8 cellular contexts compared by ENCODE assay signal in genomic region chrX:100410083-100410590, GRCh38. TPM values are rescaled to one million over a fixed set of nuclear protein-coding genes. Genes with fewer than 3 reads are reported as not detected.
DNase-seq lines count a peak whose midpoint lies in the region; ATAC-seq and TF ChIP-seq lines count a peak whose summit lies in the region.

Gene PCDH19, minus strand, starts transcription at chrX:100410273. Its CDS starts 1,676 bp downstream, at chrX:100408597.

- H3K27ac ChIP-seq in A673 (ENCODE audit: low read depth, low read length, poor library complexity, severe bottlenecking) (no peak within 1 kb of the TSS), endodermal cell (ENCODE audit: low read depth, low read length) (no peak within 1 kb of the TSS)

- TF ChIP-seq CTCF in A673 (conservative IDR thresholded peaks at IDR 0.05; ENCODE audit: low read depth, low read length) (no peak), endodermal cell (conservative IDR thresholded peaks at IDR 0.05) (no peak)

- WGBS in endodermal cell (ENCODE audit: insufficient coverage in 1 of 2, insufficient read length in 1 of 2), 2 experiments: 0% methylated on average over 2 to 45 of the region's 49 CpGs

- ATAC-seq in GM21381 (IDR thresholded peaks at IDR 0.05; ENCODE audit: unreplicated experiment) (peak; percentile 53), T-cell (replicated peaks in 1 of 4) (peak; percentile 53 to 76 (median 70)), HG02571 (IDR thresholded peaks at IDR 0.05; ENCODE audit: unreplicated experiment) (no peak)

- H3K27me3 ChIP-seq in A673 (replicated peaks; ENCODE audit: insufficient read depth, low read depth, low read length, poor library complexity) (peaks cover 59% of the 10 kb centered on the region), endodermal cell (ENCODE audit: control insufficient read depth, insufficient read depth, low read length, poor library complexity, severe bottlenecking) (peaks cover 77% of the 10 kb centered on the region)

- H3K9ac ChIP-seq in endodermal cell (ENCODE audit: extremely low read depth, low read length, poor library complexity, severe bottlenecking): no peak within 1 kb of the TSS

- no peaks in the 10 kb centered on the region for H3K9me3 ChIP-seq in A673 (ENCODE audit: low read depth, low read length, poor library complexity, severe bottlenecking)
- H3K9me3 ChIP-seq in endodermal cell (ENCODE audit: control insufficient read depth, low read length): no peaks in the 10 kb centered on the region

- peak; percentile 73 for DNase-seq in A673 (ENCODE audit: low spot score)
- DNase-seq in T-cell: peak in 10 of 34 experiments; percentile 0 to 24 (median 4)
- DNase-seq in endodermal cell: peak; percentile 92
- peak; percentile 26 for DNase-seq in medulla oblongata (ENCODE audit: extremely low spot score)
- DNase-seq in stimulated activated CD8-positive, alpha-beta memory T cell treated with anti-CD3 and anti-CD28 coated beads, Interleukin-4, amount 100 ng/mL, for 48 hours: peak; percentile 53
- no peak for DNase-seq in GF-D8 (lab: John Stamatoyannopoulos, UW)

- H3K36me3 ChIP-seq in A673 (ENCODE audit: insufficient read depth, low read length, poor library complexity, severe bottlenecking) (no peaks in the 10 kb centered on the region), endodermal cell (ENCODE audit: control insufficient read depth, insufficient read depth, low read length) (no peaks in the 10 kb centered on the region)

- peaks cover 4 to 23% (median 22%) of the 10 kb centered on the region in 3 donors for H3K4me1 Mint-ChIP-seq in T-cell
- H3K4me1 Mint-ChIP-seq in endodermal cell: peaks cover 35% of the 10 kb centered on the region

- CTCF ChIA-PET in A673 (lab: Charles Lee) (no interaction called here), T-cell (lab: Charles Lee) (no interaction called here)

- no peaks in the 10 kb centered on the region for H3K36me3 Mint-ChIP-seq in T-cell
- H3K36me3 Mint-ChIP-seq in endodermal cell (ENCODE audit: low read depth): peaks cover 5% of the 10 kb centered on the region

- peaks cover 0 to 5% (median 0%) of the 10 kb centered on the region in 3 donors for H3K9me3 Mint-ChIP-seq in T-cell
- H3K9me3 Mint-ChIP-seq in endodermal cell: peaks cover 21% of the 10 kb centered on the region

- H3K4me1 ChIP-seq in A673 (ENCODE audit: insufficient read depth, low read length, poor library complexity, severe bottlenecking) (no peaks in the 10 kb centered on the region), endodermal cell (ENCODE audit: control insufficient read depth, insufficient read depth, low read length) (no peaks in the 10 kb centered on the region)

- H3K4me3 ChIP-seq in A673 (ENCODE audit: low read depth, low read length, poor library complexity, severe bottlenecking) (peak within 1 kb of the TSS; percentile 32), endodermal cell (ENCODE audit: low read length) (peak within 1 kb of the TSS; percentile 65)

- POLR2A ChIA-PET in A673 (lab: Charles Lee; ENCODE audit: low non-redundant PET): no interaction called here
- POLR2A ChIA-PET in T-cell (lab: Charles Lee): no interaction called here

- H3K27me3 Mint-ChIP-seq in T-cell: peaks cover 49 to 70% of the 10 kb centered on the region in 2 donors
- peaks cover 94% of the 10 kb centered on the region for H3K27me3 Mint-ChIP-seq in endodermal cell (ENCODE audit: insufficient read depth)

- BruUV-seq in A673 (replicated peaks; lab: Mats Ljungman, UMichigan): no TSS peak

- H3K27ac Mint-ChIP-seq in T-cell (no peak within 1 kb of the TSS), endodermal cell (no peak within 1 kb of the TSS)

- H3K4me3 Mint-ChIP-seq in T-cell (peak within 1 kb of the TSS; percentile 66 to 75 (median 67)), endodermal cell (peak within 1 kb of the TSS; percentile 57)

- intact Hi-C loops in A673 (cut with micrococcal nuclease; ENCODE audit: unreplicated experiment): loop anchor here (10.0 kb wide), 1 partner anchor 1105 kb away; no protein-coding TSS in a partner anchor

RNA-seq across cellular contexts. Expression of gene PCDH19, which starts in this region (rescaled TPM):
- total RNA-seq in A673 (2021): 0.39 and 0.80 TPM in 2 replicates
- under 1 TPM in 2 of 5 donors, not detected in 3; 0.03 to 0.05 TPM for total RNA-seq in T-cell
- 1 to 10 TPM in 1 of 2 donors, under 1 TPM in 1; 0.20 to 1.5 TPM for total RNA-seq in endodermal cell
- polyA plus RNA-seq in endodermal cell (2013, experiment 1 of 2): 5.1 TPM
- 5.9 TPM for polyA plus RNA-seq in endodermal cell (2013, experiment 2 of 2)

Comparison
In these comparisons a context has a peak if more than half of its experiments do, and no peak if none do; other contexts are left out.
1. Peak in DNase-seq and H3K4me3 ChIP-seq in A673; RNA of the gene not detected or under 1 TPM.
2. Peak in ATAC-seq in T-cell; RNA of the gene not detected or under 1 TPM.